10 cellular contexts compared by ENCODE assay signal in genomic region chr9:21993007-21993406, GRCh38. TPM values are rescaled to one million over a fixed set of nuclear protein-coding genes. Genes with fewer than 3 reads are reported as not detected.
A peak's percentile ranks its signal among the peaks of the same experiment; 100 is the strongest.
DNase-seq lines count a peak whose midpoint lies in the region; ATAC-seq and TF ChIP-seq lines count a peak whose summit lies in the region.
"Had no signal": no experiment of that assay in that cellular context is flagged by ENCODE, and none has a peak within 500 bp of the region (broad histone marks: within the 10 kb centered on the region; RNA-seq: fewer than 3 reads in every experiment).

No MANE protein-coding gene starts in this region.

- no peak overlapping the region for H3K4ac ChIP-seq in H9 (ENCODE audit: low read depth, low read length)

- H4K5ac ChIP-seq in H9 (ENCODE audit: insufficient read length, low read depth, low read length), result no peak overlapping the region

- no peaks in the 10 kb centered on the region for H3K9me3 ChIP-seq in H9 (ENCODE audit: control insufficient read depth, low read depth, low read length)
- no peaks in the 10 kb centered on the region for H3K9me3 ChIP-seq in iPS-20b (ENCODE audit: insufficient read depth, low read depth, low read length)

- H3K4me1 Mint-ChIP-seq in CD14-positive monocyte (peaks cover 38% of the 10 kb centered on the region), H9 (peaks cover 32 to 56% of the 10 kb centered on the region in 2 experiments), WTC11 (peaks cover 49% of the 10 kb centered on the region)

- no peak overlapping the region for H2BK12ac ChIP-seq in H9 (ENCODE audit: insufficient read length, low read depth, low read length)

- peaks cover 54% of the 10 kb centered on the region for H3K27me3 ChIP-seq in H9 (ENCODE audit: insufficient read depth, low read length)
- peaks cover 99% of the 10 kb centered on the region for H3K27me3 ChIP-seq in iPS-20b (ENCODE audit: insufficient read depth, low read length)

- H4K20me1 ChIP-seq in H9 (ENCODE audit: control insufficient read depth, insufficient read depth, insufficient read length), result peaks cover 4% of the 10 kb centered on the region

- H3K27me3 Mint-ChIP-seq in CD14-positive monocyte (ENCODE audit: low read depth in 3 of 3), result peaks cover 63 to 72% (median 70%) of the 10 kb centered on the region in 3 donors
- H3K27me3 Mint-ChIP-seq in H9 (ENCODE audit: low read depth), result peaks cover 97% of the 10 kb centered on the region
- peaks cover 98% of the 10 kb centered on the region for H3K27me3 Mint-ChIP-seq in WTC11 (ENCODE audit: low read depth)

- no peaks in the 10 kb centered on the region for H3K79me1 ChIP-seq in H9 (ENCODE audit: insufficient read depth, low read depth, low read length, poor library complexity, severe bottlenecking)

- WGBS in H9 (ENCODE audit: extremely low coverage, insufficient read length, low lambda C conversion rate), result no CpG with 5 or more reads among the region's 4 CpGs

- H3K4me2 ChIP-seq in H9 (ENCODE audit: insufficient read depth, insufficient read length, low read length), result peak overlapping the region; percentile 87

- CTCF ChIA-PET in WTC11 (lab: Charles Lee), result interaction anchor here (4.3 kb wide), 1 partner anchor 16 kb away, joined by 42 read pairs; the partner anchor contains the start of gene CDKN2B

- H3K27ac ChIP-seq in H9 (ENCODE audit: insufficient read length, low read depth, low read length), result no peak overlapping the region
- H3K27ac ChIP-seq in iPS-20b (ENCODE audit: low read length), result no peak overlapping the region

- TF ChIP-seq CTCF in CD14-positive monocyte (IDR thresholded peaks at IDR 0.05), result no peak
- TF ChIP-seq CTCF in H9 (conservative IDR thresholded peaks at IDR 0.05), result no peak
- no peak for TF ChIP-seq CTCF in WTC11 (IDR thresholded peaks at IDR 0.05)

- H3K4me1 ChIP-seq in H9 (ENCODE audit: insufficient read depth, low read length) (peaks cover 4% of the 10 kb centered on the region; the same call in 1 of the 2 replicates), iPS-20b (ENCODE audit: insufficient read depth, low read length) (peaks cover 15% of the 10 kb centered on the region)

- H3K14ac ChIP-seq in H9 (ENCODE audit: insufficient read depth, low read length), result no peak overlapping the region

- H3K79me2 ChIP-seq in H9 (ENCODE audit: insufficient read depth, low read length), result no peaks in the 10 kb centered on the region

- peak overlapping the region; percentile 58; the same call in 1 of the 2 replicates for H3K4me3 ChIP-seq in iPS-20b (ENCODE audit: low read length)

- no peak overlapping the region for H2BK15ac ChIP-seq in H9 (ENCODE audit: low read depth, low read length)

- H3K23me2 ChIP-seq in H9 (ENCODE audit: insufficient read length, low read depth, low read length, poor library complexity, severe bottlenecking), result peaks cover 23% of the 10 kb centered on the region

- H3K9ac ChIP-seq in H9 (ENCODE audit: extremely low read depth, insufficient read length, low read length), result no peak overlapping the region
- H3K9ac ChIP-seq in iPS-20b (ENCODE audit: low read depth, low read length), result no peak overlapping the region

- DNase-seq in CD14-positive monocyte (ENCODE audit: low spot score), result no peak
- DNase-seq in H9, result no peak
- no peak for DNase-seq in WTC11 (ENCODE audit: low spot score)
- DNase-seq in medulla oblongata (ENCODE audit: extremely low spot score), result no peak
- DNase-seq in activated gamma-delta T cell (lab: John Stamatoyannopoulos, UW), result no peak
- no peak for DNase-seq in SW480 (ENCODE audit: low spot score)
- DNase-seq: activated CD8-positive, alpha-beta memory T cell treated with anti-CD3 and anti-CD28 coated beads, Interleukin-2, amount 50 U/mL, for 4 hours; stimulated activated CD4-positive, alpha-beta T cell treated with anti-CD3 and anti-CD28 coated beads, Interleukin-4, amount 100 ng/mL, for 4 hours had no signal

- no peak overlapping the region for H2AK5ac ChIP-seq in H9 (ENCODE audit: insufficient read length, low read length)

- no peak overlapping the region for H4K8ac ChIP-seq in H9 (replicated peaks; ENCODE audit: insufficient read length, low read depth, low read length)

- intact Hi-C loops in CD14-positive monocyte (cut with micrococcal nuclease), result no loop called here

- H3K9me3 Mint-ChIP-seq in CD14-positive monocyte (peaks cover 3 to 29% (median 14%) of the 10 kb centered on the region in 7 donors), H9 (peaks cover 0 to 2% of the 10 kb centered on the region in 2 experiments; a peak in 1 of 5 replicates), WTC11 (no peaks in the 10 kb centered on the region)

- no peak overlapping the region for H3K56ac ChIP-seq in H9 (ENCODE audit: insufficient read length, low read depth, low read length)

- H2BK20ac ChIP-seq in H9 (ENCODE audit: low read depth, low read length, poor library complexity, severe bottlenecking), result no peak overlapping the region

- H3K23ac ChIP-seq in H9 (ENCODE audit: insufficient read length, low read depth, low read length), result no peak overlapping the region

- H4K91ac ChIP-seq in H9 (ENCODE audit: insufficient read length, low read depth, low read length), result no peak overlapping the region

- TF ChIP-seq POLR2A in GM18505 (IDR thresholded peaks at IDR 0.05; ENCODE audit: borderline replicate concordance, extremely low read depth, insufficient read depth, insufficient read length), result no peak

- no peak overlapping the region for H3K18ac ChIP-seq in H9 (ENCODE audit: insufficient read length, low read depth, low read length)

- no peak overlapping the region for H2BK120ac ChIP-seq in H9 (ENCODE audit: low read depth, low read length, poor library complexity, severe bottlenecking)

- no peak for ATAC-seq in WTC11
- ATAC-seq in GM18505 (IDR thresholded peaks at IDR 0.05; ENCODE audit: unreplicated experiment), result no peak

- H3K27ac Mint-ChIP-seq in CD14-positive monocyte, result peak overlapping the region in 1 of 7 donors; percentile 11
- H3K27ac Mint-ChIP-seq in H9, result no peak overlapping the region
- no peak overlapping the region for H3K27ac Mint-ChIP-seq in WTC11

- H2BK5ac ChIP-seq in H9 (ENCODE audit: insufficient read length, low read length), result no peak overlapping the region

- H3K4me3 Mint-ChIP-seq in CD14-positive monocyte (peak overlapping the region; percentile 92 to 95), H9 (peak overlapping the region in 1 of 2 experiments; percentile 75; a peak in 2 of 5 replicates), WTC11 (peak overlapping the region; percentile 60)

- no peaks in the 10 kb centered on the region for H3K36me3 ChIP-seq in iPS-20b (ENCODE audit: insufficient read depth, low read depth, low read length)

- H3K36me3 Mint-ChIP-seq in CD14-positive monocyte (peaks cover 14 to 32% of the 10 kb centered on the region in 2 donors), H9 (ENCODE audit: insufficient read depth in 1 of 3, low read depth in 3 of 3) (no peaks in the 10 kb centered on the region), WTC11 (no peaks in the 10 kb centered on the region)

- POLR2A ChIA-PET in WTC11 (lab: Charles Lee), result interaction anchor here (1.4 kb wide), 1 partner anchor 10 kb away, joined by 5 read pairs; no protein-coding TSS in a partner anchor

- H2AFZ ChIP-seq in H9 (ENCODE audit: low read length), result no peak overlapping the region

- H3T11ph ChIP-seq in H9 (ENCODE audit: low read length), result no peak overlapping the region

TF ChIP-seq in WTC11, 78 proteins besides CTCF, POLR2A, EP300 and RAD21 (continues in another document):
- TF ChIP-seq E2F1 (CRISPR knock-in tag; IDR thresholded peaks at IDR 0.05) (no peak), CREB1 (CRISPR knock-in tag; IDR thresholded peaks at IDR 0.05) (no peak), ESRRA (CRISPR knock-in tag; IDR thresholded peaks at IDR 0.05; ENCODE audit: borderline replicate concordance) (no peak), HMGA2 (CRISPR knock-in tag; IDR thresholded peaks at IDR 0.05) (no peak), PRRX2 (CRISPR knock-in tag; IDR thresholded peaks at IDR 0.05) (no peak), ZNF425 (CRISPR knock-in tag; conservative IDR thresholded peaks at IDR 0.05) (no peak), ZNF317 (CRISPR knock-in tag; IDR thresholded peaks at IDR 0.05; ENCODE audit: borderline replicate concordance, low read depth) (no peak), ZNF219 (CRISPR knock-in tag; IDR thresholded peaks at IDR 0.05; ENCODE audit: borderline replicate concordance) (no peak)

RNA-seq across cellular contexts. Expression of gene CDKN2A, which starts 1.2 kb away (rescaled TPM):
- 1 to 10 TPM in 1 of 2 donors, under 1 TPM in 1; 0.86 to 1.1 TPM for polyA plus RNA-seq in CD14-positive monocyte
- total RNA-seq in H9 (2021) (0.35 TPM in 1 of 2 replicates, not detected in the other), WTC11 (2021) (0.50 to 0.57 TPM (median 0.57 TPM) in 3 replicates)

RNA-seq across cellular contexts. Expression of gene CDKN2B-AS1, which starts 1.6 kb away (rescaled TPM):
- polyA plus RNA-seq in CD14-positive monocyte, result under 1 TPM; 0.35 to 0.50 TPM
- total RNA-seq in H9 (2021) (not detected in 2 replicates), WTC11 (2021) (0.21 to 0.24 TPM in 2 of 3 replicates, not detected in the other)

RNA-seq across cellular contexts. Expression of gene CDKN2B, which starts 16.1 kb away (rescaled TPM):
- 1 to 10 TPM; 1.2 to 2.7 TPM for polyA plus RNA-seq in CD14-positive monocyte
- total RNA-seq in H9 (2021) (0.13 and 0.48 TPM in 2 replicates), WTC11 (2021) (0.13 to 0.73 TPM (median 0.46 TPM) in 3 replicates)
